24 cellular contexts compared by ENCODE assay signal in genomic region chr3:48985977-48986376, GRCh38. TPM values are rescaled to one million over a fixed set of nuclear protein-coding genes. Genes with fewer than 3 reads are reported as not detected.
DNase-seq lines count a peak whose midpoint lies in the region; ATAC-seq and TF ChIP-seq lines count a peak whose summit lies in the region.
"Had no signal": no experiment of that assay in that cellular context is flagged by ENCODE, and none has a peak within 500 bp of the region (broad histone marks: within the 10 kb centered on the region; RNA-seq: fewer than 3 reads in every experiment).

No MANE protein-coding gene starts in this region.

- H2BK12ac ChIP-seq in H9 (ENCODE audit: insufficient read length, low read depth, low read length), result no peak overlapping the region

- H3K18ac ChIP-seq in H9 (ENCODE audit: insufficient read length, low read depth, low read length), result no peak overlapping the region

- H4K8ac ChIP-seq in H9 (replicated peaks; ENCODE audit: insufficient read length, low read depth, low read length), result no peak overlapping the region

- H3K4me2 ChIP-seq in mammary epithelial cell (ENCODE audit: insufficient read depth, low read depth, low read length) (no peak overlapping the region), H9 (ENCODE audit: insufficient read depth, insufficient read length, low read length) (no peak overlapping the region)

- no peak overlapping the region for H3K23ac ChIP-seq in H9 (ENCODE audit: insufficient read length, low read depth, low read length)

- peaks cover 21% of the 10 kb centered on the region for H3K36me3 ChIP-seq in mammary epithelial cell (ENCODE audit: insufficient read depth, low read length)
- H3K36me3 ChIP-seq in aorta (ENCODE audit: control insufficient read depth in 1 of 2, insufficient read depth in 2 of 2, low read length in 1 of 2), result peaks cover 3 to 5% of the 10 kb centered on the region in 2 donors
- H3K36me3 ChIP-seq: ovary had no signal

- H3K79me1 ChIP-seq in H9 (ENCODE audit: insufficient read depth, low read depth, low read length, poor library complexity, severe bottlenecking), result no peaks in the 10 kb centered on the region

- H3K4me3 ChIP-seq in mammary epithelial cell (replicated peaks in 1 of 3; ENCODE audit: insufficient read depth in 1 of 3, low read depth in 2 of 3, low read length in 3 of 3), result no peak overlapping the region
- H3K4me3 ChIP-seq in aorta (ENCODE audit: low read length in 2 of 2), result no peak overlapping the region
- H3K4me3 ChIP-seq: left lung, ovary, stomach, thyroid gland had no signal

- H2AK5ac ChIP-seq in H9 (ENCODE audit: insufficient read length, low read length), result no peak overlapping the region

- no peak overlapping the region for H3K4ac ChIP-seq in H9 (ENCODE audit: low read depth, low read length)

- ATAC-seq in effector memory CD8-positive, alpha-beta T cell (replicated peaks), result no peak
- ATAC-seq in aorta (ENCODE audit: low FRiP score), result no peak
- ATAC-seq: activated T-cell treated with anti-CD3 and anti-CD28 coated beads, Interleukin-2, amount 50 U/mL, for 72 hours; left lung had no signal

- CTCF ChIA-PET in MCF 10A (lab: Yijun Ruan, JAX) (interaction anchor here (0.6 to 5.7 kb wide), 8 partner anchors 11 to 463 kb away, joined by 3 to 38 read pairs (median 6); partner anchors contain the start of genes NDUFAF3 and WDR6), mammary epithelial cell (lab: Charles Lee; ENCODE audit: low non-redundant PET) (no interaction called here)

- POLR2A ChIA-PET in MCF 10A (lab: Yijun Ruan, JAX), result interaction anchor here (0.6 to 2.3 kb wide), 2 partner anchors 21 to 229 kb away, joined by 4 to 6 read pairs; partner anchors contain the start of gene WDR6

- H3K27ac Mint-ChIP-seq in MCF 10A (ENCODE audit: low read depth, unreplicated experiment) (peak overlapping the region; percentile 39), H9 (peak overlapping the region in 2 of 3 experiments; percentile 34 to 54; a peak in 3 of 7 replicates)
- H3K27ac Mint-ChIP-seq in effector memory CD8-positive, alpha-beta T cell, result peak overlapping the region; percentile 21 to 60
- H3K27ac Mint-ChIP-seq: activated T-cell treated with anti-CD3 and anti-CD28 coated beads, Interleukin-2, amount 50 U/mL, for 72 hours had no signal

- H2BK120ac ChIP-seq in H9 (ENCODE audit: low read depth, low read length, poor library complexity, severe bottlenecking), result no peak overlapping the region

- no peak overlapping the region for H2BK5ac ChIP-seq in H9 (ENCODE audit: insufficient read length, low read length)

- H3K23me2 ChIP-seq in H9 (ENCODE audit: insufficient read length, low read depth, low read length, poor library complexity, severe bottlenecking), result peaks cover 18% of the 10 kb centered on the region

- in situ Hi-C loops in mammary epithelial cell (cut with MboI; ENCODE audit: low sequenced_read_pairs in 2 of 2), result no loop called here

- peaks cover 19% of the 10 kb centered on the region for H3K4me1 Mint-ChIP-seq in MCF 10A (ENCODE audit: insufficient read depth, unreplicated experiment)
- peaks cover 11% of the 10 kb centered on the region in 2 experiments for H3K4me1 Mint-ChIP-seq in H9
- H3K4me1 Mint-ChIP-seq in effector memory CD8-positive, alpha-beta T cell (ENCODE audit: low read depth in 2 of 2), result peaks cover 19 to 20% of the 10 kb centered on the region in 2 donors

- H4K91ac ChIP-seq in H9 (ENCODE audit: insufficient read length, low read depth, low read length), result no peak overlapping the region

- no peak overlapping the region for H2BK15ac ChIP-seq in H9 (ENCODE audit: low read depth, low read length)

- 73% methylated on average over 4 of the region's 5 CpGs for WGBS in mammary epithelial cell (ENCODE audit: low coverage, missing lambda C conversion rate)
- WGBS in H9 (ENCODE audit: extremely low coverage, insufficient read length, low lambda C conversion rate), result no CpG with 5 or more reads among the region's 5 CpGs
- 88 to 89% methylated on average over 5 of the region's 5 CpGs for WGBS in aorta, 2 donors

- no peak overlapping the region for H2BK20ac ChIP-seq in H9 (ENCODE audit: low read depth, low read length, poor library complexity, severe bottlenecking)

- no peaks in the 10 kb centered on the region for H3K9me3 ChIP-seq in mammary epithelial cell (replicated peaks; ENCODE audit: insufficient read depth, low read length)
- H3K9me3 ChIP-seq in H9 (ENCODE audit: control insufficient read depth, low read depth, low read length), result no peaks in the 10 kb centered on the region
- H3K9me3 ChIP-seq in aorta (ENCODE audit: control insufficient read depth, low read length), result no peaks in the 10 kb centered on the region
- H3K9me3 ChIP-seq: left lung, ovary, stomach, thyroid gland had no signal

- TF ChIP-seq CTCF in MCF 10A (IDR thresholded peaks at IDR 0.05; ENCODE audit: unreplicated experiment) (no peak), mammary epithelial cell (conservative IDR thresholded peaks at IDR 0.05 in 1 of 2, IDR thresholded peaks at IDR 0.05 in 1 of 2; ENCODE audit: extremely low read depth in 1 of 2, insufficient read depth in 1 of 2, low read depth in 1 of 2, low read length in 2 of 2) (no peak), H9 (conservative IDR thresholded peaks at IDR 0.05) (no peak)

- no peak overlapping the region for H4K5ac ChIP-seq in H9 (ENCODE audit: insufficient read length, low read depth, low read length)

- H3K27me3 Mint-ChIP-seq in MCF 10A (ENCODE audit: insufficient read depth, unreplicated experiment), result no peaks in the 10 kb centered on the region
- no peaks in the 10 kb centered on the region; the same call in 1 of the 2 replicates for H3K27me3 Mint-ChIP-seq in H9 (ENCODE audit: low read depth)
- no peaks in the 10 kb centered on the region for H3K27me3 Mint-ChIP-seq in effector memory CD8-positive, alpha-beta T cell
- H3K27me3 Mint-ChIP-seq: naive B cell had no signal

- H3K4me3 Mint-ChIP-seq in MCF 10A (ENCODE audit: unreplicated experiment) (no peak overlapping the region), H9 (no peak overlapping the region)
- H3K4me3 Mint-ChIP-seq in effector memory CD8-positive, alpha-beta T cell, result no peak overlapping the region
- H3K4me3 Mint-ChIP-seq: activated T-cell treated with anti-CD3 and anti-CD28 coated beads, Interleukin-2, amount 50 U/mL, for 72 hours; naive B cell had no signal

- dilution Hi-C loops in mammary epithelial cell (cut with HindIII; ENCODE audit: low sequenced_read_pairs), result no loop called here

- DNase-seq in MCF 10A (ENCODE audit: unreplicated experiment) (no peak), mammary epithelial cell (no peak), H9 (no peak), aorta (peak; percentile 5 to 11), AG20443 (ENCODE audit: low spot score) (no peak), CD1c-positive myeloid dendritic cell (ENCODE audit: extremely low spot score) (no peak)
- DNase-seq in effector memory CD8-positive, alpha-beta T cell, result no peak
- DNase-seq: activated CD4-positive, alpha-beta T cell treated with anti-CD3 and anti-CD28 coated beads for 4 hours; activated T-cell treated with anti-CD3 and anti-CD28 coated beads, Interleukin-2, amount 50 U/mL, for 72 hours; C1 segment of cervical spinal cord; Kasumi-1; left lung; MV-4-11; naive B cell; NCI-H146; NCI-H2107; NCI-H446; NCI-H774; retina; small intestine; stomach; thyroid gland had no signal

- H4K20me1 ChIP-seq in mammary epithelial cell (ENCODE audit: insufficient read depth, low read length) (no peaks in the 10 kb centered on the region), H9 (ENCODE audit: control insufficient read depth, insufficient read depth, insufficient read length) (no peaks in the 10 kb centered on the region)

- H3K9ac ChIP-seq in mammary epithelial cell (ENCODE audit: insufficient read depth, low read length) (no peak overlapping the region), H9 (ENCODE audit: extremely low read depth, insufficient read length, low read length) (no peak overlapping the region)

- H3K27me3 ChIP-seq in mammary epithelial cell (ENCODE audit: insufficient read depth, low read length), result no peaks in the 10 kb centered on the region
- no peaks in the 10 kb centered on the region for H3K27me3 ChIP-seq in H9 (ENCODE audit: insufficient read depth, low read length)
- H3K27me3 ChIP-seq in aorta (ENCODE audit: control insufficient read depth in 1 of 2, insufficient read depth in 2 of 2, low read length in 1 of 2), result no peaks in the 10 kb centered on the region
- H3K27me3 ChIP-seq: left lung, ovary, stomach, thyroid gland had no signal

- peaks cover 21% of the 10 kb centered on the region for H3K4me1 ChIP-seq in mammary epithelial cell (ENCODE audit: insufficient read depth, low read length)
- H3K4me1 ChIP-seq in H9 (ENCODE audit: insufficient read depth, low read length), result peaks cover 4% of the 10 kb centered on the region; the same call in 1 of the 2 replicates
- H3K4me1 ChIP-seq in aorta (ENCODE audit: control insufficient read depth in 1 of 2, insufficient read depth in 2 of 2, low read length in 2 of 2), result no peaks in the 10 kb centered on the region

- intact Hi-C loops in MCF 10A (cut with micrococcal nuclease) (no loop called here), mammary epithelial cell (cut with micrococcal nuclease) (no loop called here), aorta (cut with DNase I) (loop anchor here in 1 of 2 donors (5.0 kb wide), 1 partner anchor 36 kb away; the partner anchor contains the start of gene NDUFAF3)

- H3T11ph ChIP-seq in H9 (ENCODE audit: low read length), result no peak overlapping the region

- H3K79me2 ChIP-seq in mammary epithelial cell (ENCODE audit: insufficient read depth, low read length) (no peaks in the 10 kb centered on the region), H9 (ENCODE audit: insufficient read depth, low read length) (no peaks in the 10 kb centered on the region; the same call in 1 of the 2 replicates)

- no TSS peak for BruUV-seq in MCF 10A (replicated peaks; lab: Mats Ljungman, UMichigan)
- no TSS peak for BruUV-seq in mammary epithelial cell (replicated peaks; lab: Mats Ljungman, UMichigan)

- H2AFZ ChIP-seq in mammary epithelial cell (ENCODE audit: low read depth, low read length) (no peak overlapping the region), H9 (ENCODE audit: low read length) (no peak overlapping the region)

- H3K56ac ChIP-seq in H9 (ENCODE audit: insufficient read length, low read depth, low read length), result no peak overlapping the region

- H3K36me3 Mint-ChIP-seq in MCF 10A (ENCODE audit: insufficient read depth, unreplicated experiment), result peaks cover 37% of the 10 kb centered on the region
- peaks cover 23 to 52% (median 34%) of the 10 kb centered on the region in 3 experiments for H3K36me3 Mint-ChIP-seq in H9 (ENCODE audit: insufficient read depth in 1 of 3, low read depth in 3 of 3)
- peaks cover 42% of the 10 kb centered on the region for H3K36me3 Mint-ChIP-seq in effector memory CD8-positive, alpha-beta T cell (ENCODE audit: insufficient read depth)

- H3K14ac ChIP-seq in H9 (ENCODE audit: insufficient read depth, low read length), result no peak overlapping the region

- H3K9me3 Mint-ChIP-seq in MCF 10A (ENCODE audit: unreplicated experiment), result no peaks in the 10 kb centered on the region
- no peaks in the 10 kb centered on the region for H3K9me3 Mint-ChIP-seq in H9
- no peaks in the 10 kb centered on the region for H3K9me3 Mint-ChIP-seq in effector memory CD8-positive, alpha-beta T cell
- H3K9me3 Mint-ChIP-seq: activated T-cell treated with anti-CD3 and anti-CD28 coated beads, Interleukin-2, amount 50 U/mL, for 72 hours; naive B cell had no signal

- H3K27ac ChIP-seq in mammary epithelial cell (ENCODE audit: insufficient read depth, low read depth, low read length), result no peak overlapping the region
- no peak overlapping the region for H3K27ac ChIP-seq in H9 (ENCODE audit: insufficient read length, low read depth, low read length)
- H3K27ac ChIP-seq in aorta (ENCODE audit: low read depth in 1 of 2, low read length in 2 of 2), result no peak overlapping the region
- H3K27ac ChIP-seq: left lung, ovary, stomach, thyroid gland had no signal

RNA-seq across cellular contexts. Expression of gene P4HTM, which starts 4.1 kb away (rescaled TPM):
- 18.8 and 26.1 TPM in 2 replicates for total RNA-seq in MCF 10A (2022)
- 10 to 100 TPM in 1 of 2 donors, 1 to 10 TPM in 1; 8.1 to 10.2 TPM for total RNA-seq in mammary epithelial cell
- 4.7 TPM for polyA plus RNA-seq in mammary epithelial cell
- 2.9 TPM for polyA minus RNA-seq in mammary epithelial cell
- 34.5 and 36.0 TPM in 2 replicates for total RNA-seq in H9 (2021)
- total RNA-seq in aorta, result 10 to 100 TPM; 22.0 to 36.6 TPM
- polyA plus RNA-seq in aorta, result 10 to 100 TPM; 11.1 to 59.5 TPM
- total RNA-seq: SK-MEL-5 had no signal

RNA-seq across cellular contexts. Expression of gene WDR6, which starts 21.2 kb away (rescaled TPM):
- total RNA-seq in MCF 10A (2022) (112 and 116 TPM in 2 replicates), mammary epithelial cell (100 to 1,000 TPM in 1 of 2 donors, 10 to 100 TPM in 1; 91.2 to 108 TPM), H9 (2021) (282 and 298 TPM in 2 replicates), aorta (100 to 1,000 TPM; 118 to 151 TPM)
- polyA plus RNA-seq in mammary epithelial cell (93.9 TPM), aorta (100 to 1,000 TPM in 1 of 2 donors, 10 to 100 TPM in 1; 24.0 to 232 TPM)
- 208 TPM for polyA minus RNA-seq in mammary epithelial cell

RNA-seq across cellular contexts. Expression of gene DALRD3, which starts 32.4 kb away (rescaled TPM):
- total RNA-seq in MCF 10A (2022) (41.8 and 42.7 TPM in 2 replicates), mammary epithelial cell (10 to 100 TPM; 20.3 to 27.8 TPM), H9 (2021) (27.1 and 32.3 TPM in 2 replicates), aorta (10 to 100 TPM in 1 of 2 donors, 1 to 10 TPM in 1; 8.8 to 20.6 TPM)
- polyA plus RNA-seq in mammary epithelial cell (48.8 TPM), aorta (10 to 100 TPM; 10.1 to 42.4 TPM)
- 170 TPM for polyA minus RNA-seq in mammary epithelial cell

RNA-seq across cellular contexts. Expression of gene NDUFAF3, which starts 35.9 kb away (rescaled TPM):
- 77.8 and 86.5 TPM in 2 replicates for total RNA-seq in MCF 10A (2022)
- total RNA-seq in mammary epithelial cell, result 10 to 100 TPM; 27.0 to 83.6 TPM
- 73.1 TPM for polyA plus RNA-seq in mammary epithelial cell
- polyA minus RNA-seq in mammary epithelial cell, result 41.2 TPM
- 39.9 and 40.7 TPM in 2 replicates for total RNA-seq in H9 (2021)
- 10 to 100 TPM; 55.8 to 60.6 TPM for total RNA-seq in aorta
- polyA plus RNA-seq in aorta, result 10 to 100 TPM; 72.2 to 75.1 TPM

RNA-seq across cellular contexts. Expression of gene IMPDH2, which starts 43.2 kb away (rescaled TPM):
- total RNA-seq in MCF 10A (2022) (317 and 476 TPM in 2 replicates), mammary epithelial cell (100 to 1,000 TPM; 204 to 205 TPM), H9 (2021) (408 and 414 TPM in 2 replicates), aorta (100 to 1,000 TPM in 1 of 2 donors, 10 to 100 TPM in 1; 84.6 to 101 TPM)
- polyA plus RNA-seq in mammary epithelial cell (235 TPM), aorta (100 to 1,000 TPM in 1 of 2 donors, 10 to 100 TPM in 1; 47.6 to 111 TPM)
- polyA minus RNA-seq in mammary epithelial cell, result 360 TPM

Comparison
In these comparisons a context has a peak if more than half of its experiments do, and no peak if none do; other contexts are left out.
1. DNase-seq: peak in aorta (2 of 2); none in MCF 10A (single experiment), mammary epithelial cell (single experiment), H9 (single experiment), effector memory CD8-positive, alpha-beta T cell (0 of 3), AG20443 (single experiment) and CD1c-positive myeloid dendritic cell (single experiment).
2. Peak in every context shown above with its lines, with median percentiles within 50 percentile points of each other: H3K27ac Mint-ChIP-seq.